ENCODE assay signal across 8 cellular contexts in the genomic region with DNA sequence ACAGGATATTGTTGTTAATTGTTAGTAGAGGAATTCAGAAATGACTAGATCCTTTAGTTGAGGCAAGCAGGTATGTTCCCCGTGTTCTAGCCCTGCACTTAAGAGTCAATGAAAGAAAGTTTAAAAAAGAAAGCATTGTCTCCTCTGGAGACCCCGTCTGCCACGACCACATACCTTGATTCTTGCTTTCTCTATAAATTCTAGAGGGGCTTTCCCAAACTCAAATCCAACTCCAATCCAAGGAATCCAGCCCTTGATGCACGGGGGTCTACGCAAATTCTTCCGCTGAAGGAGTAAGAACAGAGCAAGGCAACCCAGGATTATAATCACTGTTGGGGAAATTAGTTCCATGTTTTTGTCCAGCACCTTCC. TPM values are rescaled to one million over a fixed set of nuclear protein-coding genes. Genes with fewer than 3 reads are reported as not detected.
A peak's percentile ranks its signal among the peaks of the same experiment; 100 is the strongest.
DNase-seq lines count a peak whose midpoint lies in the region; ATAC-seq and TF ChIP-seq lines count a peak whose summit lies in the region.

No MANE protein-coding gene starts in this region.

- TF ChIP-seq POLR2A in ovary (IDR thresholded peaks at IDR 0.05), result no peak

- H3K27ac ChIP-seq in Panc1 (ENCODE audit: low read length), result no peak overlapping the region
- H3K27ac ChIP-seq in epithelial cell of prostate, result peak overlapping the region; percentile 33
- peak overlapping the region; percentile 2 to 87 for H3K27ac ChIP-seq in ovary

- DNase-seq in Calu3 (no peak), Panc1 (ENCODE audit: low read depth, low spot score) (no peak), epithelial cell of prostate (ENCODE audit: low read depth, low spot score) (no peak), ovary (no peak), amygdala (lab: John Stamatoyannopoulos, UW) (no peak), NCI-H524 treated with DMSO at 0.1 percent for 48 hours (lab: John Stamatoyannopoulos, UW) (no peak)
- DNase-seq in activated effector memory CD4-positive, alpha-beta T cell treated with Interleukin-2 at 50 U/mL for 16 hours, result no peak

- H3K9me3 Mint-ChIP-seq in Calu3 (ENCODE audit: low read depth, unreplicated experiment), result no peaks in the 10 kb centered on the region

- H3K36me3 Mint-ChIP-seq in Calu3 (ENCODE audit: insufficient read depth, unreplicated experiment), result peaks cover 20% of the 10 kb centered on the region

- H3K27ac Mint-ChIP-seq in Calu3 (ENCODE audit: unreplicated experiment), result peak overlapping the region; percentile 91

- H3K4me3 ChIP-seq in Panc1 (ENCODE audit: low read depth in 2 of 2, low read length in 2 of 2) (peak overlapping the region; percentile 70 to 94), ovary (peak overlapping the region; percentile 97)

- ATAC-seq in Panc1 (no peak), HG02763 (IDR thresholded peaks at IDR 0.05; ENCODE audit: unreplicated experiment) (no peak)

- BruUV-seq in Calu3 (replicated peaks; lab: Mats Ljungman, UMichigan), result TSS peak; percentile 45
- no TSS peak for BruUV-seq in Panc1 (replicated peaks; lab: Mats Ljungman, UMichigan)

- H3K4me1 ChIP-seq in Panc1 (ENCODE audit: control insufficient read depth, insufficient read depth, low read length) (peaks cover 9% of the 10 kb centered on the region), ovary (ENCODE audit: insufficient read depth) (peaks cover 4% of the 10 kb centered on the region)

- no peak for TF ChIP-seq CTCF in Calu3 (IDR thresholded peaks at IDR 0.05; ENCODE audit: unreplicated experiment)
- TF ChIP-seq CTCF in Panc1 (IDR thresholded peaks at IDR 0.05), result no peak
- no peak for TF ChIP-seq CTCF in ovary (IDR thresholded peaks at IDR 0.05)

- POLR2A ChIA-PET in Panc1 (lab: Charles Lee), result no interaction called here

- 1 to 2% (median 1%) methylated on average over 6 of the region's 6 CpGs for WGBS in ovary, 3 donors

- no peaks in the 10 kb centered on the region for H3K27me3 Mint-ChIP-seq in Calu3 (ENCODE audit: unreplicated experiment)

- H3K27me3 ChIP-seq in Panc1 (ENCODE audit: control insufficient read depth, insufficient read depth, low read length) (peaks cover 24% of the 10 kb centered on the region), ovary (no peaks in the 10 kb centered on the region)

- H3K9me3 ChIP-seq in Panc1 (ENCODE audit: control insufficient read depth, insufficient read depth, low read depth, low read length) (no peaks in the 10 kb centered on the region), ovary (no peaks in the 10 kb centered on the region)

- H3K36me3 ChIP-seq in Panc1 (ENCODE audit: control insufficient read depth, insufficient read depth, low read length) (no peaks in the 10 kb centered on the region), ovary (no peaks in the 10 kb centered on the region)

- intact Hi-C loops in Calu3 (cut with micrococcal nuclease; ENCODE audit: unreplicated experiment) (no loop called here), Panc1 (cut with micrococcal nuclease; ENCODE audit: unreplicated experiment) (no loop called here), ovary (cut with DNase I) (no loop called here)

- TF ChIP-seq EP300 in ovary (IDR thresholded peaks at IDR 0.05), result no peak

- H3K4me1 Mint-ChIP-seq in Calu3 (ENCODE audit: low read depth, unreplicated experiment), result peaks cover 14% of the 10 kb centered on the region

- H3K4me3 Mint-ChIP-seq in Calu3 (ENCODE audit: low read depth, unreplicated experiment), result peak overlapping the region; percentile 100

- in situ Hi-C loops in Panc1 (cut with HindIII; ENCODE audit: low pct_unique_long_range_greater_than_20kb, low sequenced_read_pairs), result no loop called here

- CTCF ChIA-PET in Calu3 (lab: Charles Lee), result no interaction called here
- CTCF ChIA-PET in Panc1 (lab: Charles Lee), result no interaction called here

RNA-seq across cellular contexts. Expression of a gene that starts 0.4 kb away (rescaled TPM):
- total RNA-seq in Calu3 (2022) (0.88 and 1.7 TPM in 2 replicates), Panc1 (2021; ENCODE audit: unreplicated experiment) (0.72 TPM), ovary (10 to 100 TPM in 6 of 7 donors, 1 to 10 TPM in 1; 9.3 to 22.9 (median 15.0) TPM)
- polyA plus RNA-seq in Panc1 (2012; ENCODE audit: insufficient read length), result not detected
- 10 to 100 TPM in 1 of 2 donors, 1 to 10 TPM in 1; 9.0 to 15.2 TPM for polyA plus RNA-seq in ovary

RNA-seq across cellular contexts. Expression of a gene that starts 0.6 kb away (rescaled TPM):
- total RNA-seq in Calu3 (2022) (5.4 and 8.8 TPM in 2 replicates), Panc1 (2021; ENCODE audit: unreplicated experiment) (0.77 TPM), ovary (10 to 100 TPM; 21.0 to 56.9 (median 37.0) TPM)
- 1.3 TPM for polyA plus RNA-seq in Panc1 (2012; ENCODE audit: insufficient read length)
- polyA plus RNA-seq in ovary, result 10 to 100 TPM; 28.8 to 49.2 TPM

RNA-seq across cellular contexts. Expression of a gene that starts 35.5 kb away (rescaled TPM):
- total RNA-seq in Calu3 (2022), result 0.07 and 0.10 TPM in 2 replicates
- total RNA-seq in Panc1 (2021; ENCODE audit: unreplicated experiment), result not detected
- polyA plus RNA-seq in Panc1 (2012; ENCODE audit: insufficient read length), result not detected
- under 1 TPM; 0.20 to 0.96 (median 0.37) TPM for total RNA-seq in ovary
- under 1 TPM; 0.27 to 0.58 TPM for polyA plus RNA-seq in ovary
